16 cellular contexts compared by ENCODE assay signal in the genomic region with DNA sequence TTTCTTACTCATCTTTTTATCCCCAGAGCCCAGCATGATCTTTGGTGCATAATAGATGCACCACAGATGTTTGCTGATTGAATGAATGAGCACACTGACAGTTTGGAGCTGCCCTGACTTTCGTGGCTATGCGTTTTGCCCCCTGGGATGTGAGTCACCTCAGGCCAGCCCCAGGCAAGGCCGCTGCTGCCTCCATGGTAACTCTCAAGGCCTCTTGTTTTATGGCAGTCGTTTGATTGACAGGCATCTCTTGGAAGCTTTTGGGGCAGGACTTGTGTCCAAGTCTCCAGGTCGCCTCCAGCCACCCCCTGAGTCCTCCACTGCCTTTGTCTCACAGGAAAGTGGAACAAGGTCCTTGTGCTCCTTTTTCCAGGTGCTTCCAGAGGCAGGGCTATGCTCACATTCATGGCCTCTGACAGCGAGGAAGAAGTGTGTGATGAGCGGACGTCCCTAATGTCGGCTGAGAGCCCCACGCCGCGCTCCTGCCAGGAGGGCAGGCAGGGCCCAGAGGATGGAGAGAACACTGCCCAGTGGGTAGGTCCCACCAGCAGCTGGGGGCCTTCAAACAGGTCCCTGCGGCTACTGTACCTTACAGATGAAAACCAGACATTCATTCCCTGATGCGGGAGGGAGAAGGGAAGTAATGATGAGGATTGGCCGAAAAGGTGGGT. TPM values are rescaled to one million over a fixed set of nuclear protein-coding genes. Genes with fewer than 3 reads are reported as not detected.
DNase-seq lines count a peak whose midpoint lies in the region; ATAC-seq, FAIRE-seq and TF ChIP-seq lines count a peak whose summit lies in the region.
"Had no signal": no experiment of that assay in that cellular context is flagged by ENCODE, and none has a peak within 500 bp of the region (broad histone marks: within the 10 kb centered on the region; RNA-seq: fewer than 3 reads in every experiment).

No MANE protein-coding gene starts in this region.

- H4K12ac ChIP-seq in trophoblast cell (ENCODE audit: low read depth, low read length), result no peak overlapping the region

- no peak overlapping the region for H3K18ac ChIP-seq in trophoblast cell (ENCODE audit: low read length)

- no peak overlapping the region for H3K14ac ChIP-seq in trophoblast cell (ENCODE audit: low read length)

- no peak overlapping the region for H2BK120ac ChIP-seq in trophoblast cell (ENCODE audit: insufficient read depth, low read length, poor library complexity)

- H4K20me1 ChIP-seq in MM.1S (ENCODE audit: insufficient read depth, low read length) (no peaks in the 10 kb centered on the region), GM12878 (ENCODE audit: control insufficient read depth, insufficient read depth) (no peaks in the 10 kb centered on the region)

- no peak overlapping the region for H2AK5ac ChIP-seq in trophoblast cell (ENCODE audit: low read length)

- H3F3A ChIP-seq in MM.1S (ENCODE audit: insufficient read depth, low read length), result peaks cover 35% of the 10 kb centered on the region

- peak overlapping the region; percentile 34; the same call in 1 of the 2 replicates for H3K9ac ChIP-seq in MM.1S (ENCODE audit: low read length)
- no peak overlapping the region for H3K9ac ChIP-seq in GM12878 (ENCODE audit: control insufficient read depth, insufficient read depth, low read length)
- no peak overlapping the region for H3K9ac ChIP-seq in trophoblast cell (ENCODE audit: low read length)
- H3K9ac ChIP-seq: GM23248 had no signal

- H3K4me1 ChIP-seq in MM.1S (ENCODE audit: low read length) (peaks cover 53% of the 10 kb centered on the region), GM12878 (ENCODE audit: control insufficient read depth, insufficient read depth, low read length) (peaks cover 48% of the 10 kb centered on the region), trophoblast cell (ENCODE audit: control insufficient read depth in 1 of 2, insufficient read depth in 2 of 2, low read length in 2 of 2) (no peaks in the 10 kb centered on the region)

- POLR2A ChIA-PET in GM12878 (lab: Charles Lee), result interaction anchor here (0.9 to 2.5 kb wide), 3 partner anchors 8 to 200 kb away, joined by 3 to 11 read pairs (median 3); a partner anchor contains a TSS

- no peak overlapping the region for H3K23ac ChIP-seq in trophoblast cell (ENCODE audit: low read length)

- no peak overlapping the region for H4K8ac ChIP-seq in trophoblast cell (ENCODE audit: low read depth, low read length)

- H3K4me3 Mint-ChIP-seq in T-helper 1 cell treated with Interleukin-12 subunit alpha and Interleukin-12 subunit beta and Interleukin-4 antibody, amounts not matched to agents 30 μg/mL and 1 μg/mL, for 36 hours, result peak overlapping the region; percentile 66

- no peaks in the 10 kb centered on the region for H3K9me2 ChIP-seq in MM.1S (replicated peaks; ENCODE audit: insufficient read depth, low read length)

- 74% methylated on average over 15 of the region's 15 CpGs for WGBS in GM12878 (ENCODE audit: insufficient coverage, insufficient replicate concordance, low lambda C conversion rate, missing lambda C conversion rate)
- WGBS in trophoblast cell (ENCODE audit: extremely low coverage, insufficient coverage, insufficient read length), result no CpG with 5 or more reads among the region's 15 CpGs

- intact Hi-C loops in GM12878 (cut with micrococcal nuclease; ENCODE audit: unreplicated experiment), result no loop called here

- in situ Hi-C loops in GM12878 (cut with MboI), result no loop called here

- ATAC-seq in GM12878 (no peak), GM19324 (IDR thresholded peaks at IDR 0.05; ENCODE audit: low FRiP score, unreplicated experiment) (no peak), left lobe of liver (no peak)

- peak overlapping the region; percentile 29; the same call in 1 of the 2 replicates for H2AFZ ChIP-seq in MM.1S (ENCODE audit: low read length)
- H2AFZ ChIP-seq in GM12878 (ENCODE audit: control insufficient read depth, low read depth, low read length), result no peak overlapping the region
- H2AFZ ChIP-seq in trophoblast cell (ENCODE audit: insufficient read depth, low read length, poor library complexity), result no peak overlapping the region
- H2AFZ ChIP-seq: GM23248 had no signal

- peaks cover 25% of the 10 kb centered on the region for H3K36me3 Mint-ChIP-seq in T-helper 1 cell treated with Interleukin-12 subunit alpha and Interleukin-12 subunit beta and Interleukin-4 antibody, amounts not matched to agents 30 μg/mL and 1 μg/mL, for 36 hours (ENCODE audit: low read depth)

- SMC1A ChIA-PET in GM12878 (lab: Charles Lee; ENCODE audit: uncharacterized antibody, unreplicated experiment), result interaction anchor here (0.9 to 3.4 kb wide), 5 partner anchors 10 to 248 kb away, joined by 3 to 20 read pairs (median 5); no protein-coding TSS in a partner anchor

- H3K4me3 ChIP-seq in MM.1S (ENCODE audit: low read length) (peak overlapping the region; percentile 28), GM12878 (no peak overlapping the region), trophoblast cell (ENCODE audit: low read depth, low read length) (no peak overlapping the region)
- H3K4me3 ChIP-seq: GM23248, MG63 had no signal

- H2BK5ac ChIP-seq in trophoblast cell (ENCODE audit: low read depth, low read length, poor library complexity), result no peak overlapping the region

- no peak for TF ChIP-seq POLR2A in GM12878 (IDR thresholded peaks at IDR 0.05; ENCODE audit: low read depth, low read length)

- H3K9me3 ChIP-seq in MM.1S (replicated peaks; ENCODE audit: insufficient read depth, low read length) (no peaks in the 10 kb centered on the region), GM12878 (replicated peaks; ENCODE audit: control insufficient read depth, insufficient read depth, low read length) (no peaks in the 10 kb centered on the region), trophoblast cell (ENCODE audit: insufficient read depth, low read depth, low read length) (no peaks in the 10 kb centered on the region)
- H3K9me3 ChIP-seq: MG63, tibial nerve had no signal

- DNase-seq in T-helper 1 cell (no peak), MM.1S (no peak), GM12878 (ENCODE audit: low read depth, low spot score) (no peak), trophoblast cell (peak; percentile 40 to 61), activated gamma-delta T cell (lab: John Stamatoyannopoulos, UW) (no peak), left lobe of liver (ENCODE audit: low spot score) (no peak)
- DNase-seq: Calu3, GM23248, hippocampal formation, MG63, NCI-H446 treated with DMSO at 0.1 percent for 48 hours had no signal

- no peak overlapping the region for H4K91ac ChIP-seq in trophoblast cell (ENCODE audit: low read depth, low read length)

- no peaks in the 10 kb centered on the region for H3K27me3 ChIP-seq in MM.1S (replicated peaks; ENCODE audit: insufficient read depth, low read length)
- no peaks in the 10 kb centered on the region for H3K27me3 ChIP-seq in GM12878 (replicated peaks in 1 of 2; ENCODE audit: control insufficient read depth in 2 of 2, insufficient read depth in 2 of 2, low read length in 1 of 2)
- no peaks in the 10 kb centered on the region for H3K27me3 ChIP-seq in trophoblast cell (ENCODE audit: insufficient read depth, low read length)
- H3K27me3 ChIP-seq: MG63, tibial nerve had no signal

- no peak for TF ChIP-seq RAD21 in GM12878 (IDR thresholded peaks at IDR 0.05; ENCODE audit: insufficient read depth, low read depth, low read length)

- CTCF ChIA-PET in GM12878 (lab: Yijun Ruan, JAX), result interaction anchor here (0.9 to 2.1 kb wide), 6 partner anchors 8 to 248 kb away, joined by 3 to 8 read pairs (median 6); no protein-coding TSS in a partner anchor

- H3K4me1 Mint-ChIP-seq in T-helper 1 cell treated with Interleukin-12 subunit alpha and Interleukin-12 subunit beta and Interleukin-4 antibody, amounts not matched to agents 30 μg/mL and 1 μg/mL, for 36 hours (ENCODE audit: low read depth), result peaks cover 48% of the 10 kb centered on the region

- RAD21 ChIA-PET in GM12878 (lab: Charles Lee; ENCODE audit: unreplicated experiment), result interaction anchor here (1.0 to 3.0 kb wide), 4 partner anchors 11 to 58 kb away, joined by 3 to 11 read pairs (median 7); a partner anchor contains a TSS

- TF ChIP-seq CTCF in MM.1S (IDR thresholded peaks at IDR 0.05; ENCODE audit: low read length), result no peak
- TF ChIP-seq CTCF in GM12878 (IDR thresholded peaks at IDR 0.05 in 2 of 3, conservative IDR thresholded peaks at IDR 0.05 in 1 of 3; ENCODE audit: control insufficient read depth in 2 of 3, extremely low read depth in 1 of 3, insufficient read depth in 1 of 3, low read depth in 3 of 3, low read length in 3 of 3), result no peak

- no peak for FAIRE-seq in GM12878 (lab: Jason Lieb, UNC)

- H3K9me3 Mint-ChIP-seq in T-helper 1 cell treated with Interleukin-12 subunit alpha and Interleukin-12 subunit beta and Interleukin-4 antibody, amounts not matched to agents 30 μg/mL and 1 μg/mL, for 36 hours, result no peaks in the 10 kb centered on the region

- H3K79me2 ChIP-seq in MM.1S (ENCODE audit: low read length), result no peaks in the 10 kb centered on the region
- H3K79me2 ChIP-seq in GM12878 (ENCODE audit: control insufficient read depth, insufficient read depth, low read length), result no peaks in the 10 kb centered on the region
- H3K79me2 ChIP-seq in trophoblast cell (ENCODE audit: control insufficient read depth, insufficient read depth, low read length, poor library complexity), result no peaks in the 10 kb centered on the region

- no TSS peak for BruUV-seq in GM12878 (replicated peaks; lab: Mats Ljungman, UMichigan)

- H3K79me1 ChIP-seq in trophoblast cell (ENCODE audit: low read length), result no peaks in the 10 kb centered on the region

- H3K27ac Mint-ChIP-seq in T-helper 1 cell treated with Interleukin-12 subunit alpha and Interleukin-12 subunit beta and Interleukin-4 antibody, amounts not matched to agents 30 μg/mL and 1 μg/mL, for 36 hours, result peak overlapping the region; percentile 90

- H3K27ac ChIP-seq in MM.1S (ENCODE audit: low read length), result peak overlapping the region; percentile 79
- peak overlapping the region; percentile 80; the same call in 1 of the 2 replicates for H3K27ac ChIP-seq in GM12878 (ENCODE audit: control insufficient read depth, insufficient read depth)
- no peak overlapping the region for H3K27ac ChIP-seq in trophoblast cell (ENCODE audit: low read depth, low read length)
- H3K27ac ChIP-seq: 22Rv1, epithelial cell of prostate, GM23248 had no signal

- no peak overlapping the region for H2BK12ac ChIP-seq in trophoblast cell (ENCODE audit: low read length)

- H3K4me2 ChIP-seq in MM.1S (ENCODE audit: low read depth, low read length), result peak overlapping the region; percentile 68
- no peak overlapping the region for H3K4me2 ChIP-seq in GM12878 (ENCODE audit: control insufficient read depth, insufficient read depth)
- no peak overlapping the region for H3K4me2 ChIP-seq in trophoblast cell (ENCODE audit: low read length)

- H3K4ac ChIP-seq in trophoblast cell (ENCODE audit: low read depth, low read length), result no peak overlapping the region

- no peak for TF ChIP-seq EP300 in GM12878 (IDR thresholded peaks at IDR 0.05; ENCODE audit: borderline replicate concordance in 1 of 2, control insufficient read depth in 1 of 2, low read depth in 2 of 2, low read length in 2 of 2)

- no peaks in the 10 kb centered on the region for H3K27me3 Mint-ChIP-seq in T-helper 1 cell treated with Interleukin-12 subunit alpha and Interleukin-12 subunit beta and Interleukin-4 antibody, amounts not matched to agents 30 μg/mL and 1 μg/mL, for 36 hours (ENCODE audit: low read depth)

- H3K36me3 ChIP-seq in MM.1S (replicated peaks; ENCODE audit: insufficient read depth, low read length), result no peaks in the 10 kb centered on the region
- no peaks in the 10 kb centered on the region; a peak in 1 of 4 replicates for H3K36me3 ChIP-seq in GM12878 (ENCODE audit: control insufficient read depth in 2 of 2, insufficient read depth in 2 of 2, low read length in 1 of 2)
- H3K36me3 ChIP-seq in trophoblast cell (ENCODE audit: control insufficient read depth in 1 of 2, insufficient read depth in 2 of 2, low read length in 2 of 2), result no peaks in the 10 kb centered on the region

RNA-seq across cellular contexts. Expression of a gene that starts 11.2 kb away (rescaled TPM):
- total RNA-seq in GM12878 (2013; cell fraction: nucleolus; rRNA removed), result 10.3 and 11.9 TPM in 2 replicates
- total RNA-seq in GM12878 (2014; rRNA removed), result 13.0 and 13.2 TPM in 2 replicates
- total RNA-seq in GM12878 (2014; rRNA removed; fragmentation: Illumina TruSeq; extraction: Trizol), result 5.7 and 6.7 TPM in 2 replicates
- 8.2 and 11.0 TPM in 2 replicates for total RNA-seq in GM12878 (2021)
- polyA plus RNA-seq in GM12878 (2011; ENCODE audit: low read depth), result 2.2 TPM
- 2.1 and 4.4 TPM in 2 replicates for polyA plus RNA-seq in GM12878 (2011; rRNA removed)
- polyA plus RNA-seq in GM12878 (2011; cell fraction: cytosol; rRNA removed), result 5.4 and 6.3 TPM in 2 replicates
- 7.8 and 9.7 TPM in 2 replicates for polyA plus RNA-seq in GM12878 (2011; cell fraction: nucleus; rRNA removed)
- 2.8 and 3.7 TPM in 2 replicates for polyA plus RNA-seq in GM12878 (2012)
- polyA plus RNA-seq in GM12878 (2014; fragmentation: Illumina TruSeq; extraction: Trizol), result 3.4 and 5.7 TPM in 2 replicates
- 1 to 10 TPM in 1 of 2 experiments, under 1 TPM in 1; 0.90 to 2.5 TPM for polyA plus RNA-seq in GM12878 (2014; fragmentation: Nextera tagmentation; extraction: Ambion mirVana)
- polyA plus RNA-seq in GM12878 (2014; rRNA removed), result 7.3 and 13.3 TPM in 2 replicates
- polyA plus RNA-seq in GM12878 (2016; fragmentation: Nextera tagmentation; extraction: Ambion mirVana), result 1 to 10 TPM; 8.2 to 10.0 TPM
- polyA minus RNA-seq in GM12878 (2011; rRNA and poly(A)+ RNA removed), result 6.6 and 8.9 TPM in 2 replicates
- 2.4 and 3.8 TPM in 2 replicates for polyA minus RNA-seq in GM12878 (2011; cell fraction: cytosol; rRNA and poly(A)+ RNA removed)
- polyA minus RNA-seq in GM12878 (2011; cell fraction: nucleus; rRNA and poly(A)+ RNA removed), result 4.5 and 9.2 TPM in 2 replicates
- 3.5 and 3.6 TPM in 2 replicates for polyA plus RNA-seq in trophoblast cell (2013)
- total RNA-seq in left lobe of liver, result 21.7 TPM

RNA-seq across cellular contexts. Expression of a gene that starts 58.4 kb away (rescaled TPM):
- total RNA-seq in GM12878 (2013; cell fraction: nucleolus; rRNA removed), result 12.6 and 14.3 TPM in 2 replicates
- total RNA-seq in GM12878 (2014; rRNA removed) (13.0 and 14.2 TPM in 2 replicates), GM12878 (2014; rRNA removed; fragmentation: Illumina TruSeq; extraction: Trizol) (5.4 and 6.5 TPM in 2 replicates), GM12878 (2021) (13.3 and 13.4 TPM in 2 replicates), left lobe of liver (87.3 TPM)
- 7.4 TPM for polyA plus RNA-seq in GM12878 (2011; ENCODE audit: low read depth)
- polyA plus RNA-seq in GM12878 (2011; rRNA removed) (9.9 and 14.9 TPM in 2 replicates), GM12878 (2014; fragmentation: Illumina TruSeq; extraction: Trizol) (4.3 and 7.6 TPM in 2 replicates), GM12878 (2014; fragmentation: Nextera tagmentation; extraction: Ambion mirVana) (1 to 10 TPM in 1 of 2 experiments, under 1 TPM in 1; 0.72 to 1.9 TPM), GM12878 (2014; rRNA removed) (10.8 and 13.2 TPM in 2 replicates), GM12878 (2016; fragmentation: Nextera tagmentation; extraction: Ambion mirVana) (10 to 100 TPM; 22.0 to 24.8 TPM)
- polyA plus RNA-seq in GM12878 (2011; cell fraction: cytosol; rRNA removed), result 14.8 and 17.5 TPM in 2 replicates
- polyA plus RNA-seq in GM12878 (2011; cell fraction: nucleus; rRNA removed), result 26.8 and 28.7 TPM in 2 replicates
- 11.5 and 15.0 TPM in 2 replicates for polyA plus RNA-seq in GM12878 (2012)
- 4.5 and 9.7 TPM in 2 replicates for polyA minus RNA-seq in GM12878 (2011; rRNA and poly(A)+ RNA removed)
- polyA minus RNA-seq in GM12878 (2011; cell fraction: cytosol; rRNA and poly(A)+ RNA removed), result 3.1 and 5.7 TPM in 2 replicates
- 3.7 and 5.6 TPM in 2 replicates for polyA minus RNA-seq in GM12878 (2011; cell fraction: nucleus; rRNA and poly(A)+ RNA removed)
- 4.5 TPM in 2 replicates for polyA plus RNA-seq in trophoblast cell (2013)

Comparison
In these comparisons a context has a peak if more than half of its experiments do, and no peak if none do; other contexts are left out.
1. DNase-seq: peak in trophoblast cell (2 of 2); none in T-helper 1 cell (0 of 5), MM.1S (single experiment), GM12878 (single experiment), activated gamma-delta T cell (single experiment) and left lobe of liver (single experiment).